In genomic region chr13:48906200-48906599, GRCh38 we compare ENCODE assay signal across 1 cellular context.
TF ChIP-seq lines count a peak whose summit lies in the region.

No MANE protein-coding gene starts in this region.

TF ChIP-seq in liver, 16 proteins besides CTCF, POLR2A, EP300 and RAD21 (continued from another document):
- peak; percentile 47 to 75 for TF ChIP-seq HNF4A (conservative IDR thresholded peaks at IDR 0.05)
- TF ChIP-seq YY1 (IDR thresholded peaks at IDR 0.05): peak; percentile 62
- peak; percentile 47 for TF ChIP-seq ZBTB33 (IDR thresholded peaks at IDR 0.05)
- TF ChIP-seq HNF4G (IDR thresholded peaks at IDR 0.05): no peak
- TF ChIP-seq RXRA (IDR thresholded peaks at IDR 0.05): peak in 1 of 2 donors; percentile 80
- TF ChIP-seq NR2F2 (IDR thresholded peaks at IDR 0.05): no peak
TF ChIP-seq in liver: peak in this region for 12.
